20 cellular contexts compared by ENCODE assay signal in the genomic region with DNA sequence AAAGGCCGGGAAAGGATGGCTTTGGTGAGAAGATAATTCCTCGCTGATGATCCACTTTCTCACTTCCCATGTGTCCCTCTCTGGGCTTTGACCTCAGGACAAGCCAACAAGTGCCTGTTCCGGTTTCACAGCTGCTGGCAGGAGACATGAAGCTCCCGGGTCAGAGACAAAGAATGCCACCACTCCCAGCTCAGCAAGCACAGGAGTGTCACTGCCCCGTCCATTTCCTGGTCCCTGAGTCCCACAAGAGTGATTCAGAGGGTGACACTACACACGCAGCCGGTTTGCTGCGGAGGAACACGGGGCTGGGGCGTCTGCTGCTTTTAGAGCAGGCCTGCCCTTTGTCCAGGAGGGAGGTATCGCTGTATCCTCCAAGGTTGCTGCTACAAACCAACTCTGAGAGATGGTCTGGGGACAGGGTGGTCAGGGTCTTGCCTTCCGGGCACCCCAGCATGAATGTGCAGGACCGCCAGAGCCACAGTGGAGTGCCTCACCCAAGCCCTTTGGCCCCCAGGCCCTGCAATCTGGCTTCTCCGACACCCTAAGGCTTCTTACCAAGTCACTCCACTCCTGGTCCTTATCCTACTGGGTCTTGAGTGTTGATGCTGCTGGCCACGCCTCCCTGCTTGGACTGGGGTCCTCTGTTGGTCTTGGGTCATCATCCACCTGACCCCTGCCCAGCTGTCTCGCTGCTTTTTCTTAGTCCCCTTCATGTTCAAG. TPM values are rescaled to one million over a fixed set of nuclear protein-coding genes. Genes with fewer than 3 reads are reported as not detected.
"Had no signal": no experiment of that assay in that cellular context is flagged by ENCODE, and none has a peak within 500 bp of the region (broad histone marks: within the 10 kb centered on the region; RNA-seq: fewer than 3 reads in every experiment).

No MANE protein-coding gene starts in this region.

- H3K4me3 Mint-ChIP-seq: activated naive CD4-positive, alpha-beta T cell treated with anti-CD3 and anti-CD28 coated beads, Interleukin-2, amount 50 U/mL, for 24 hours; activated T-cell treated with anti-CD3 and anti-CD28 coated beads, Interleukin-2, amount 50 U/mL, for 24 hours; naive thymus-derived CD8-positive, alpha-beta T cell; stimulated activated effector memory CD8-positive, alpha-beta T cell treated with anti-CD3 and anti-CD28 coated beads, Interleukin-12 subunit alpha, Interleukin-12 subunit beta, amount 100 ng/mL, for 72 hours had no signal

- H3K36me3 ChIP-seq: colonic mucosa, esophagus muscularis mucosa, prostate gland, right lobe of liver, thoracic aorta had no signal

- H3K36me3 Mint-ChIP-seq: activated naive CD4-positive, alpha-beta T cell treated with anti-CD3 and anti-CD28 coated beads, Interleukin-2, amount 50 U/mL, for 24 hours; naive thymus-derived CD8-positive, alpha-beta T cell; stimulated activated effector memory CD8-positive, alpha-beta T cell treated with anti-CD3 and anti-CD28 coated beads, Interleukin-12 subunit alpha, Interleukin-12 subunit beta, amount 100 ng/mL, for 72 hours had no signal

- H3K4me1 Mint-ChIP-seq: activated naive CD4-positive, alpha-beta T cell treated with anti-CD3 and anti-CD28 coated beads, Interleukin-2, amount 50 U/mL, for 24 hours had no signal

- H3K27ac Mint-ChIP-seq: activated naive CD4-positive, alpha-beta T cell treated with anti-CD3 and anti-CD28 coated beads, Interleukin-2, amount 50 U/mL, for 24 hours; activated T-cell treated with anti-CD3 and anti-CD28 coated beads, Interleukin-2, amount 50 U/mL, for 24 hours; naive thymus-derived CD8-positive, alpha-beta T cell; stimulated activated effector memory CD8-positive, alpha-beta T cell treated with anti-CD3 and anti-CD28 coated beads, Interleukin-12 subunit alpha, Interleukin-12 subunit beta, amount 100 ng/mL, for 72 hours had no signal

- H3K4me3 ChIP-seq: colonic mucosa, esophagus muscularis mucosa, prostate gland, right lobe of liver, thoracic aorta had no signal

- H3K27me3 ChIP-seq: colonic mucosa, right lobe of liver had no signal

- H3K9me3 ChIP-seq: colonic mucosa, esophagus muscularis mucosa, prostate gland, right lobe of liver, thoracic aorta had no signal

- H3K9me3 Mint-ChIP-seq: activated naive CD4-positive, alpha-beta T cell treated with anti-CD3 and anti-CD28 coated beads, Interleukin-2, amount 50 U/mL, for 24 hours; activated T-cell treated with anti-CD3 and anti-CD28 coated beads, Interleukin-2, amount 50 U/mL, for 24 hours; stimulated activated effector memory CD8-positive, alpha-beta T cell treated with anti-CD3 and anti-CD28 coated beads, Interleukin-12 subunit alpha, Interleukin-12 subunit beta, amount 100 ng/mL, for 72 hours had no signal

- H3K4me1 ChIP-seq: colonic mucosa, esophagus muscularis mucosa, prostate gland, right lobe of liver had no signal

- H3K27me3 Mint-ChIP-seq: activated naive CD4-positive, alpha-beta T cell treated with anti-CD3 and anti-CD28 coated beads, Interleukin-2, amount 50 U/mL, for 24 hours; activated T-cell treated with anti-CD3 and anti-CD28 coated beads, Interleukin-2, amount 50 U/mL, for 24 hours had no signal

- DNase-seq: activated CD4-positive, alpha-beta T cell treated with anti-CD3 and anti-CD28 coated beads for 1 hour; activated CD4-positive, alpha-beta T cell treated with anti-CD3 and anti-CD28 coated beads, Interleukin-2, amount 50 U/mL, for 4 hours; activated T-cell treated with anti-CD3 and anti-CD28 coated beads, Interleukin-2, amount 50 U/mL, for 24 hours; amniotic stem cell; caudate nucleus; colonic mucosa; hypothalamus; kidney glomerular epithelial cell; mammary epithelial cell; occipital lobe; stimulated activated CD4-positive, alpha-beta T cell treated with anti-CD3 and anti-CD28 coated beads, Interleukin-12 subunit alpha, Interleukin-12 subunit beta, amount 100 ng/mL, for 4 hours had no signal

- ATAC-seq: naive thymus-derived CD8-positive, alpha-beta T cell; right lobe of liver; SK-N-SH treated with all-trans-retinoic acid at 6 μM for 48 hours; stimulated activated effector memory CD8-positive, alpha-beta T cell treated with anti-CD3 and anti-CD28 coated beads, Interleukin-12 subunit alpha, Interleukin-12 subunit beta, amount 100 ng/mL, for 72 hours had no signal

- H3K27ac ChIP-seq: colonic mucosa, esophagus muscularis mucosa, prostate gland, right lobe of liver, thoracic aorta had no signal

RNA-seq across cellular contexts. Expression of a gene that starts 49.5 kb away (rescaled TPM):
- total RNA-seq: mammary epithelial cell; naive thymus-derived CD8-positive, alpha-beta T cell; T-helper 1 cell treated with Interleukin-12 subunit alpha and Interleukin-12 subunit beta and Interleukin-4 antibody, amounts not matched to agents 30 ng/mL and 1 ng/mL, for 36 hours had no signal
- polyA plus RNA-seq: mammary epithelial cell; naive thymus-derived CD8-positive, alpha-beta T cell had no signal
